9 cellular contexts compared by ENCODE assay signal in the genomic region with DNA sequence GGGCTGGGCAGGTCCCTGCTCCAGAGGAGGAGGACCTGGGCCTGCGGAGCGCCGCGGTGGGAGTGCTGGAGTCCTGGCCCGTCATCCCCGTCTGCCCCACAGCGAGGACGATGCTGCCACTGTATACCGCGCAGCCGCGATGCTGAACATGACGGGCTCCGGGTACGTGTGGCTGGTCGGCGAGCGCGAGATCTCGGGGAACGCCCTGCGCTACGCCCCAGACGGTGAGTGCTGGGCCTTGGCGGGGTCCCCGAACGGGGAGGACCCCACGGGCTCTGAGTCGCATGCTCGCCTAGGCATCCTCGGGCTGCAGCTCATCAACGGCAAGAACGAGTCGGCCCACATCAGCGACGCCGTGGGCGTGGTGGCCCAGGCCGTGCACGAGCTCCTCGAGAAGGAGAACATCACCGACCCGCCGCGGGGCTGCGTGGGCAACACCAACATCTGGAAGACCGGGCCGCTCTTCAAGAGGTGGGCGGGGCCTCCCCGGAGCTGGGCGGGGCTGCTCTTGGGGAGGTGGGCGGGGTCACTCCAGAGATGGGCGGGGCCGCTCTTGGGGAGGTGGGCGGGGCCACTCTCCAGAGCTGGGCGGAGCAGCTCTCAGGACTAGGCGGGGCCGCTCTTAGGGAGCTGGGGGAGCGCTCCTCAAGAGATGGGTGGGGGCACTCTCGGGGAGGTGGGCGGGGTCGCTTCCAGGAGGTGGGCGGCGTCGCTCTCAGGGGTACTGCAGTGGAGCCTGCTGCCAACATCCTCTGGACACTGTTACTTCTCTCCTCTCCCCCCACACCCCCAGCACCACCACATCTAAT. TPM values are rescaled to one million over a fixed set of nuclear protein-coding genes. Genes with fewer than 3 reads are reported as not detected.
DNase-seq lines count a peak whose midpoint lies in the region; ATAC-seq, FAIRE-seq and TF ChIP-seq lines count a peak whose summit lies in the region.
"Had no signal": no experiment of that assay in that cellular context is flagged by ENCODE, and none has a peak within 500 bp of the region (broad histone marks: within the 10 kb centered on the region; RNA-seq: fewer than 3 reads in every experiment).

No MANE protein-coding gene starts in this region.

- H3K4me3 Mint-ChIP-seq in T-helper 1 cell treated with Interleukin-12 subunit alpha and Interleukin-12 subunit beta and Interleukin-4 antibody, amounts not matched to agents 30 μg/mL and 1 μg/mL, for 36 hours = peak overlapping the region; percentile 63
- H3K4me3 Mint-ChIP-seq in brain = peak overlapping the region in 3 of 5 experiments; percentile 58 to 73 (median 65)

- H3K27me3 ChIP-seq in mesendoderm (ENCODE audit: insufficient read depth, low read length, poor library complexity) = peaks cover 13% of the 10 kb centered on the region
- no peaks in the 10 kb centered on the region for H3K27me3 ChIP-seq in testis

- no peaks in the 10 kb centered on the region for H3K9me3 Mint-ChIP-seq in T-helper 1 cell treated with Interleukin-12 subunit alpha and Interleukin-12 subunit beta and Interleukin-4 antibody, amounts not matched to agents 30 μg/mL and 1 μg/mL, for 36 hours
- peaks cover 0 to 3% (median 0%) of the 10 kb centered on the region in 5 experiments for H3K9me3 Mint-ChIP-seq in brain

- no peaks in the 10 kb centered on the region for H3K36me3 ChIP-seq in mesendoderm (ENCODE audit: control insufficient read depth, insufficient read depth, low read length)
- no peaks in the 10 kb centered on the region for H3K36me3 ChIP-seq in testis (ENCODE audit: low read depth, missing control alignments)

- no peak overlapping the region for H3K9ac ChIP-seq in mesendoderm (ENCODE audit: low read length)

- peak; percentile 84 for FAIRE-seq in GM12891 (lab: Jason Lieb, UNC)
- FAIRE-seq: TTC549 had no signal

- no peaks in the 10 kb centered on the region for H3K79me1 ChIP-seq in mesendoderm (ENCODE audit: low read length)

- H3K4me1 ChIP-seq in mesendoderm (ENCODE audit: control insufficient read depth, low read depth, low read length) (no peaks in the 10 kb centered on the region), testis (peaks cover 4% of the 10 kb centered on the region)

- peaks cover 11% of the 10 kb centered on the region for H3K4me1 Mint-ChIP-seq in T-helper 1 cell treated with Interleukin-12 subunit alpha and Interleukin-12 subunit beta and Interleukin-4 antibody, amounts not matched to agents 30 μg/mL and 1 μg/mL, for 36 hours (ENCODE audit: low read depth)
- H3K4me1 Mint-ChIP-seq in brain = no peaks in the 10 kb centered on the region

- H3K27ac ChIP-seq in mesendoderm (ENCODE audit: low read depth, low read length) (no peak overlapping the region), testis (no peak overlapping the region)

- peaks cover 31% of the 10 kb centered on the region for H3K27me3 Mint-ChIP-seq in T-helper 1 cell treated with Interleukin-12 subunit alpha and Interleukin-12 subunit beta and Interleukin-4 antibody, amounts not matched to agents 30 μg/mL and 1 μg/mL, for 36 hours (ENCODE audit: low read depth)
- peaks cover 66% of the 10 kb centered on the region for H3K27me3 Mint-ChIP-seq in brain

- TF ChIP-seq POLR2A in GM12891 (IDR thresholded peaks at IDR 0.05; ENCODE audit: low read depth, low read length) (no peak), testis (IDR thresholded peaks at IDR 0.05) (no peak)

- no peak overlapping the region for H3K18ac ChIP-seq in mesendoderm (ENCODE audit: low read length)

- H4K5ac ChIP-seq in mesendoderm (ENCODE audit: low read length) = no peak overlapping the region

- no peak overlapping the region for H3K4ac ChIP-seq in mesendoderm (ENCODE audit: low read depth, low read length)

- H3K4me3 ChIP-seq in mesendoderm (ENCODE audit: low read length) = no peak overlapping the region
- H3K4me3 ChIP-seq in testis = peak overlapping the region; percentile 27 to 48

- no peak overlapping the region for H2BK120ac ChIP-seq in mesendoderm (ENCODE audit: low read depth, low read length)

- no peak overlapping the region for H3K27ac Mint-ChIP-seq in T-helper 1 cell treated with Interleukin-12 subunit alpha and Interleukin-12 subunit beta and Interleukin-4 antibody, amounts not matched to agents 30 μg/mL and 1 μg/mL, for 36 hours
- H3K27ac Mint-ChIP-seq in brain = no peak overlapping the region

- no peaks in the 10 kb centered on the region for H3K79me2 ChIP-seq in mesendoderm (ENCODE audit: control insufficient read depth, insufficient read depth, low read length)

- intact Hi-C loops in testis (cut with DNase I; ENCODE audit: low total_unique reads) = no loop called here

- peak overlapping the region; percentile 15 for H3K4me2 ChIP-seq in mesendoderm (ENCODE audit: low read length)

- WGBS in mesendoderm (ENCODE audit: extremely low coverage, insufficient coverage, low lambda C conversion rate) = no CpG with 5 or more reads among the region's 65 CpGs
- 0 to 1% methylated on average over 21 to 59 of the region's 65 CpGs for WGBS in testis, 2 donors

- H3K9me3 ChIP-seq in testis = no peaks in the 10 kb centered on the region

- H3K23ac ChIP-seq in mesendoderm (ENCODE audit: low read length) = peak overlapping the region; percentile 45

- H3K56ac ChIP-seq in mesendoderm (ENCODE audit: low read length) = peak overlapping the region; percentile 15

- TF ChIP-seq CTCF in brain (conservative IDR thresholded peaks at IDR 0.05) (no peak), testis (IDR thresholded peaks at IDR 0.05) (no peak)

- peak; percentile 73 for DNase-seq in GM12891 (ENCODE audit: insufficient read length, low spot score)
- DNase-seq in mesendoderm = peak; percentile 46
- DNase-seq in testis = peak; percentile 70
- no peak for DNase-seq in mesenteric fat pad (ENCODE audit: low spot score)
- DNase-seq in DMS 273 treated with DMSO at 0.1 percent for 48 hours (lab: John Stamatoyannopoulos, UW) = no peak

- ATAC-seq in HG03354 (IDR thresholded peaks at IDR 0.05; ENCODE audit: poor library complexity, severe bottlenecking, unreplicated experiment) = no peak

- no peak overlapping the region for H2BK5ac ChIP-seq in mesendoderm (ENCODE audit: low read length)

- H3K36me3 Mint-ChIP-seq in T-helper 1 cell treated with Interleukin-12 subunit alpha and Interleukin-12 subunit beta and Interleukin-4 antibody, amounts not matched to agents 30 μg/mL and 1 μg/mL, for 36 hours (ENCODE audit: low read depth) = no peaks in the 10 kb centered on the region
- H3K36me3 Mint-ChIP-seq in brain = no peaks in the 10 kb centered on the region

- no peak overlapping the region for H2AK5ac ChIP-seq in mesendoderm (ENCODE audit: low read length)

- H2BK15ac ChIP-seq in mesendoderm (replicated peaks; ENCODE audit: low read depth) = no peak overlapping the region

- no peak overlapping the region for H4K8ac ChIP-seq in mesendoderm (ENCODE audit: low read depth, low read length)

TF ChIP-seq in GM12891, 5 proteins besides CTCF, POLR2A, EP300 and RAD21:
- TF ChIP-seq PAX5 (IDR thresholded peaks at IDR 0.05; ENCODE audit: insufficient read depth, low read length, severe bottlenecking) (no peak), TAF1 (IDR thresholded peaks at IDR 0.05; ENCODE audit: low read depth, low read length) (no peak)

RNA-seq across cellular contexts. Expression of gene LRRC26, which starts 13.1 kb away (rescaled TPM):
- polyA plus RNA-seq in GM12891 (2012; ENCODE audit: low read depth, missing spikeins) = 0.09 TPM
- 0.80 TPM for polyA plus RNA-seq in brain (ENCODE audit: insufficient read depth, low read depth, low replicate concordance)
- 0.08 TPM for polyA plus RNA-seq in mesendoderm (2013, experiment 1 of 2)
- 0.07 TPM for polyA plus RNA-seq in mesendoderm (2013, experiment 2 of 2)
- total RNA-seq in testis = 1 to 10 TPM; 2.4 to 5.1 TPM
- not detected for polyA plus RNA-seq in testis (ENCODE audit: insufficient read depth, low read depth, low replicate concordance)
- not detected for total RNA-seq in mesenteric fat pad

RNA-seq across cellular contexts. Expression of gene TMEM210, which starts 15.1 kb away (rescaled TPM):
- polyA plus RNA-seq in GM12891 (2012; ENCODE audit: low read depth, missing spikeins) = not detected
- polyA plus RNA-seq in brain (ENCODE audit: insufficient read depth, low read depth, low replicate concordance) = not detected
- not detected for polyA plus RNA-seq in mesendoderm (2013, experiment 1 of 2)
- polyA plus RNA-seq in mesendoderm (2013, experiment 2 of 2) = not detected
- total RNA-seq in testis = 10 to 100 TPM; 19.8 to 37.9 TPM
- 83.2 TPM for polyA plus RNA-seq in testis (ENCODE audit: insufficient read depth, low read depth, low replicate concordance)
- total RNA-seq in mesenteric fat pad = not detected

RNA-seq across cellular contexts. Expression of gene GRIN1, which starts 17.8 kb away (rescaled TPM):
- polyA plus RNA-seq in GM12891 (2012; ENCODE audit: low read depth, missing spikeins) = 0.23 TPM
- 81.8 TPM for polyA plus RNA-seq in brain (ENCODE audit: insufficient read depth, low read depth, low replicate concordance)
- polyA plus RNA-seq in mesendoderm (2013, experiment 1 of 2) = 0.14 TPM
- polyA plus RNA-seq in mesendoderm (2013, experiment 2 of 2) = 0.08 TPM
- 1 to 10 TPM; 1.5 to 3.8 TPM for total RNA-seq in testis
- 0.79 TPM for polyA plus RNA-seq in testis (ENCODE audit: insufficient read depth, low read depth, low replicate concordance)
- total RNA-seq in mesenteric fat pad = not detected

RNA-seq across cellular contexts. Expression of gene ANAPC2, which starts 31.6 kb away (rescaled TPM):
- polyA plus RNA-seq in GM12891 (2012; ENCODE audit: low read depth, missing spikeins) = 27.5 TPM
- polyA plus RNA-seq in brain (ENCODE audit: insufficient read depth, low read depth, low replicate concordance) (36.9 TPM), testis (ENCODE audit: insufficient read depth, low read depth, low replicate concordance) (80.6 TPM)
- polyA plus RNA-seq in mesendoderm (2013, experiment 1 of 2) = 14.5 TPM
- 14.9 TPM for polyA plus RNA-seq in mesendoderm (2013, experiment 2 of 2)
- total RNA-seq in testis (10 to 100 TPM; 91.0 to 98.5 TPM), mesenteric fat pad (39.3 TPM)

RNA-seq across cellular contexts. Expression of gene SSNA1, which starts 31.7 kb away (rescaled TPM):
- 53.2 TPM for polyA plus RNA-seq in GM12891 (2012; ENCODE audit: low read depth, missing spikeins)
- polyA plus RNA-seq in brain (ENCODE audit: insufficient read depth, low read depth, low replicate concordance) (173 TPM), testis (ENCODE audit: insufficient read depth, low read depth, low replicate concordance) (211 TPM)
- polyA plus RNA-seq in mesendoderm (2013, experiment 1 of 2) = 92.9 TPM
- 91.6 TPM for polyA plus RNA-seq in mesendoderm (2013, experiment 2 of 2)
- total RNA-seq in testis (100 to 1,000 TPM; 134 to 137 TPM), mesenteric fat pad (53.3 TPM)

Comparison
In these comparisons a context has a peak if more than half of its experiments do, and no peak if none do; other contexts are left out.
1. DNase-seq: peak in GM12891 (single experiment), mesendoderm (single experiment) and testis (single experiment); none in mesenteric fat pad (single experiment) and DMS 273 treated with DMSO at 0.1 percent for 48 hours (single experiment).
2. RNA of gene TMEM210, which starts 15.1 kb away (total RNA-seq): 19.8 to 37.9 TPM in testis; not detected in mesenteric fat pad (single experiment); every median in the first group is over 10 times any median in the second.